ENCODE assay signal across 20 cellular contexts in the genomic region with DNA sequence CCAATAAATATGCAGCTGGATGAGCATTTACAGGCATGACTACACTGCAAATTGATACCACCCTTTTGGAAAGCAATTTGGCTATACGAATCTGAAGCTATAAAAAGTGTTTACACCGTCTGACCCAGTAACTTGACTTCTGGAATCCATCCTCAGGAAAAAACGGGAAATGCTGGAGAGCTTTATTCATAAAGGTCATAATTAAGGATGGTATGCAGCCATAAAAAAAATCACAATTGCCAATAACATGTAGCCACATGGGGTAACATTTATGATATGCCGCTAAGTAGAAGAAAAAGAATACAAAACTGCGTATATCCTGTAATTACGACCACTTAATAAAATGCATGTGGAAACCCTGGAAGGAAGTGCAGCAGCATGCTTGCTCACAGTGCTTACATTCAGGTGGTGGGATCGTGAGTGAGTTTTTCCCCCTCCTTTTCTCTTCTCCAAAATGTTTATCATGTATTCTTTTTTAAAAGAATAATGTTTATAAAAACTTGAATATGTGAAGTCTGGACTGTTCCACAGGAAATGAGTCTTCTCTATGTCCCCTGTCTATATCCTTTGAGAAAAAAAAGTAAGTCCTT. TPM values are rescaled to one million over a fixed set of nuclear protein-coding genes. Genes with fewer than 3 reads are reported as not detected.
DNase-seq lines count a peak whose midpoint lies in the region; ATAC-seq and TF ChIP-seq lines count a peak whose summit lies in the region.
"Had no signal": no experiment of that assay in that cellular context is flagged by ENCODE, and none has a peak within 500 bp of the region (broad histone marks: within the 10 kb centered on the region; RNA-seq: fewer than 3 reads in every experiment).

No MANE protein-coding gene starts in this region.

- intact Hi-C loops in posterior vena cava (cut with DNase I) = no loop called here
- intact Hi-C loops in OCI-LY7 (cut with micrococcal nuclease; ENCODE audit: unreplicated experiment) = no loop called here

- H3K79me2 ChIP-seq in OCI-LY7 (ENCODE audit: insufficient read depth, low read depth, low read length) = no peaks in the 10 kb centered on the region

- no peak for TF ChIP-seq CTCF in foreskin keratinocyte (conservative IDR thresholded peaks at IDR 0.05)
- no peak for TF ChIP-seq CTCF in OCI-LY7 (conservative IDR thresholded peaks at IDR 0.05; ENCODE audit: low read length)

- no peaks in the 10 kb centered on the region for H4K20me1 ChIP-seq in OCI-LY7 (ENCODE audit: insufficient read depth, low read length)
- H4K20me1 ChIP-seq: BLaER1 treated with 17β-estradiol and CSF1 and Interleukin-3, amounts not matched to agents 10 nM and 100 nM had no signal

- H3K4me1 ChIP-seq in foreskin keratinocyte = no peaks in the 10 kb centered on the region
- no peaks in the 10 kb centered on the region for H3K4me1 ChIP-seq in OCI-LY7 (ENCODE audit: insufficient read depth, low read length, poor library complexity, severe bottlenecking)

- POLR2A ChIA-PET in OCI-LY7 (lab: Charles Lee) = interaction anchor here (0.6 kb wide), 3 partner anchors 27 to 244 kb away, joined by 3 to 7 read pairs (median 4); no protein-coding TSS in a partner anchor

- no peaks in the 10 kb centered on the region for H3K27me3 ChIP-seq in MG63
- H3K27me3 ChIP-seq in foreskin keratinocyte = no peaks in the 10 kb centered on the region
- H3K27me3 ChIP-seq: BLaER1 treated with 17β-estradiol and CSF1 and Interleukin-3, amounts not matched to agents 10 nM and 100 nM had no signal

- no peak overlapping the region for H3K4me2 ChIP-seq in OCI-LY7 (ENCODE audit: low read length)

- no TSS peak for BruUV-seq in OCI-LY7 (replicated peaks; lab: Mats Ljungman, UMichigan)

- no peaks in the 10 kb centered on the region for H3K36me3 ChIP-seq in MG63
- no peaks in the 10 kb centered on the region for H3K36me3 ChIP-seq in OCI-LY7 (ENCODE audit: insufficient read depth, low read length)
- H3K36me3 ChIP-seq: BLaER1 treated with 17β-estradiol and CSF1 and Interleukin-3, amounts not matched to agents 10 nM and 100 nM had no signal

- H3K9me3 ChIP-seq in MG63 (no peaks in the 10 kb centered on the region), OCI-LY7 (ENCODE audit: low read length) (no peaks in the 10 kb centered on the region)

- no peaks in the 10 kb centered on the region for H3K9me2 ChIP-seq in OCI-LY7 (ENCODE audit: insufficient read depth, low read length)

- H3K4me3 ChIP-seq in MG63 (no peak overlapping the region), OCI-LY7 (ENCODE audit: low read depth, low read length, poor library complexity, severe bottlenecking) (no peak overlapping the region)
- H3K4me3 ChIP-seq: BLaER1 treated with 17β-estradiol and CSF1 and Interleukin-3, amounts not matched to agents 10 nM and 100 nM had no signal

- CTCF ChIA-PET in OCI-LY7 (lab: Charles Lee; ENCODE audit: unreplicated experiment) = no interaction called here

- H2AFZ ChIP-seq in OCI-LY7 (ENCODE audit: low read length) = no peak overlapping the region

- no peak for ATAC-seq in foreskin keratinocyte
- ATAC-seq: SK-N-SH treated with all-trans-retinoic acid at 6 μM for 48 hours had no signal

- peak; percentile 48 for DNase-seq in NCI-H748 (lab: John Stamatoyannopoulos, UW; ENCODE audit: unreplicated experiment)
- DNase-seq in NCI-H748 treated with DMSO at 0.1 percent for 48 hours (lab: John Stamatoyannopoulos, UW) = no peak
- peak; percentile 52 for DNase-seq in MG63
- peak; percentile 69 for DNase-seq in fibroblast of gingiva (ENCODE audit: low read depth)
- DNase-seq in posterior vena cava (ENCODE audit: low spot score) = peak; percentile 4
- no peak for DNase-seq in foreskin keratinocyte
- DNase-seq in OCI-LY7 (ENCODE audit: low spot score) = no peak
- no peak for DNase-seq in NK-92 treated with Interleukin-12 subunit alpha and Interleukin-12 subunit beta, amount 100 ng/mL, for 24 hours (lab: John Stamatoyannopoulos, UW)
- DNase-seq: CD8-positive, alpha-beta memory T cell; DMS79; GDM1; Kasumi-1; NCI-H1105 treated with DMSO at 0.1 percent for 48 hours; NCI-H187; NCI-H446; NCI-H774; SHP77 had no signal

- H3K27ac ChIP-seq in foreskin keratinocyte = no peak overlapping the region
- no peak overlapping the region for H3K27ac ChIP-seq in OCI-LY7 (ENCODE audit: low read depth, low read length, poor library complexity, severe bottlenecking)
- H3K27ac ChIP-seq: 22Rv1; BLaER1 treated with 17β-estradiol and CSF1 and Interleukin-3, amounts not matched to agents 10 nM and 100 nM had no signal

RNA-seq across cellular contexts. Expression of a gene that starts 34.2 kb away (rescaled TPM):
- 589 and 616 TPM in 2 replicates for total RNA-seq in MG63 (2014; rRNA removed; shearing (Covaris generic); ENCODE audit: low replicate concordance)
- total RNA-seq in posterior vena cava (10 to 100 TPM; 41.0 to 54.8 TPM), foreskin keratinocyte (53.9 and 55.7 TPM in 2 replicates), OCI-LY7 (2022) (32.1 and 32.7 TPM in 2 replicates)
- polyA plus RNA-seq in foreskin keratinocyte = 71.6 and 75.1 TPM in 2 replicates
- 50.7 and 64.3 TPM in 2 replicates for total RNA-seq in OCI-LY7 (2014; rRNA removed; shearing (Covaris generic))

Comparison
In these comparisons a context has a peak if more than half of its experiments do, and no peak if none do; other contexts are left out.
1. DNase-seq: peak in NCI-H748 (single experiment), MG63 (single experiment), fibroblast of gingiva (single experiment) and posterior vena cava (single experiment); none in NCI-H748 treated with DMSO at 0.1 percent for 48 hours (single experiment), foreskin keratinocyte (0 of 2), OCI-LY7 (single experiment) and NK-92 treated with Interleukin-12 subunit alpha and Interleukin-12 subunit beta, amount 100 ng/mL, for 24 hours (single experiment).